8 cellular contexts compared by ENCODE assay signal in the genomic region with DNA sequence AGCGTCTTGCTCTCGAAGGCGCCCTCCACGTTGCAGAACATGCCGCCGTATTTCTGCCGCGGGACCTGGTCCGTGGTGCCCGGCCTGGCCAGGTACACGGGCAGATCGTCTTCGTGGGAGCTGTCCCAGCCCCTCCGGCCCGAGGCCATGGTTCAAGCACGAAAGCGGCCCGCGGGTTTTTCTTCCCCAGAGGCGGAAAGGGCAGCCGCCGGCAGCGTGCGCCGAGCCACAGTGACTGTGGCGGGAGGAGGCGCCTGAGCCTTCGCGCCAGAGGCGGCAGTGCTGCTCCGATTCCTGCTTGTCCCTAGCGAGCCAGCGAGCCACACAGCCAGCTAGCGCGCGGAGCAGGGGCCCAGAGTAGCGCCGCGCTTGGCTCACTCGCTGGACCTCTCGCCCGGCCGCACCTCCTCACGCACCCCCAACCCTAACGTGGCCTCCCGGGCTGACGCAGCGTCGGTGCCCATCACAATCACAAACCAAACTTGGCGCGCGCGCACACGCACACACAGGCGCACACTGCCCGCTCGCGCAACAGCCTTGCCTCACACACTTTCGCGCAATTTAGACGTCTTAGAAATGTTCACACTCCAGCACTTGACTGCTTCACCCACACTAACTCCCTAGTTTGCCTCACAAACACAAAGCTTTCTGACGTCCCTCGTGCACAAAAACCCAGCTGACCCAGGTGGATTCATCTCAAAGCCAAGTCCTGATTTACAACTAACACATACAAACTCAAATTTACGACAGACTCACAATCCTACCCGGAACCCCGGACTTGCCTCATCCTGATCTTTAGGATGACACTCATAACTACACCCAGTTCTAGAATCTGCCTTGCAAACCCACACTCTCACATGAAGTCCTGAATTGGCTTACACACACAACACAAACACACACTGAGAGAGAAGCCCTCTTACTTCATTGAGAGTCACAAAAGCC. TPM values are rescaled to one million over a fixed set of nuclear protein-coding genes. Genes with fewer than 3 reads are reported as not detected.
DNase-seq lines count a peak whose midpoint lies in the region; ATAC-seq and TF ChIP-seq lines count a peak whose summit lies in the region.

DPYSL3 (minus strand) TSS at position 359 of the 942 bp plus-strand sequence; CDS start at position 149, 210 bp downstream.

- H3K9ac ChIP-seq in SK-N-MC (ENCODE audit: insufficient read length), result peak within 1 kb of the TSS; percentile 90

- no peaks in the 10 kb centered on the region for H3K36me3 Mint-ChIP-seq in Caco-2 (ENCODE audit: insufficient read depth, unreplicated experiment)

- CTCF ChIA-PET in Caco-2 (lab: Charles Lee), result no interaction called here

- ATAC-seq in HG03432 (IDR thresholded peaks at IDR 0.05; ENCODE audit: unreplicated experiment), result peak; percentile 66
- ATAC-seq in GM21737 (IDR thresholded peaks at IDR 0.05; ENCODE audit: unreplicated experiment), result no peak

- intact Hi-C loops in Caco-2 (cut with micrococcal nuclease; ENCODE audit: unreplicated experiment) (no loop called here), esophagus muscularis mucosa (cut with DNase I) (loop anchor here (2.0 to 5.0 kb wide), 3 partner anchors 49 to 108 kb away; no protein-coding TSS in a partner anchor), tibial artery (cut with DNase I; ENCODE audit: low total_unique reads) (no loop called here)

- no peak for TF ChIP-seq EP300 in esophagus muscularis mucosa (IDR thresholded peaks at IDR 0.05)

- 2% methylated on average over 27 of the region's 66 CpGs for WGBS in esophagus muscularis mucosa
- WGBS in mesodermal cell (ENCODE audit: insufficient coverage in 2 of 2), 2 experiments, result 4 to 8% methylated on average over 49 to 56 of the region's 66 CpGs

- peaks cover 10% of the 10 kb centered on the region for H3K9me3 Mint-ChIP-seq in Caco-2 (ENCODE audit: unreplicated experiment)

- H3K4me1 Mint-ChIP-seq in Caco-2 (ENCODE audit: low read depth, unreplicated experiment), result peaks cover 7% of the 10 kb centered on the region

- H3K27me3 ChIP-seq in Caco-2 (replicated peaks; ENCODE audit: control insufficient read depth, insufficient read depth, low read length) (no peaks in the 10 kb centered on the region), esophagus muscularis mucosa (no peaks in the 10 kb centered on the region), tibial artery (no peaks in the 10 kb centered on the region)
- peaks cover 11% of the 10 kb centered on the region for H3K27me3 ChIP-seq in effector memory CD4-positive, alpha-beta T cell (replicated peaks; ENCODE audit: control insufficient read depth, insufficient read depth, low read length, poor library complexity, severe bottlenecking)

- POLR2A ChIA-PET in Caco-2 (lab: Charles Lee), result no interaction called here

- TF ChIP-seq POLR2A in esophagus muscularis mucosa (IDR thresholded peaks at IDR 0.05; ENCODE audit: low read depth), result no peak

- no peak within 1 kb of the TSS for H3K4me3 Mint-ChIP-seq in Caco-2 (ENCODE audit: unreplicated experiment)

- no peaks in the 10 kb centered on the region for H3K27me3 Mint-ChIP-seq in Caco-2 (ENCODE audit: insufficient read depth, unreplicated experiment)

- no peak for TF ChIP-seq CTCF in Caco-2 (IDR thresholded peaks at IDR 0.05; ENCODE audit: insufficient read depth in 1 of 2, low read depth in 1 of 2, low read length in 1 of 2, severe bottlenecking in 1 of 2, unreplicated experiment in 1 of 2)
- peak; percentile 33 to 58 (median 34) for TF ChIP-seq CTCF in esophagus muscularis mucosa (IDR thresholded peaks at IDR 0.05)
- TF ChIP-seq CTCF in tibial artery (IDR thresholded peaks at IDR 0.05), result peak; percentile 34 to 45

- no TSS peak for BruUV-seq in Caco-2 (replicated peaks; lab: Mats Ljungman, UMichigan)

- H3K27ac ChIP-seq in SK-N-MC (no peak within 1 kb of the TSS), esophagus muscularis mucosa (replicated peaks in 1 of 4) (peak within 1 kb of the TSS; percentile 90 to 98 (median 92)), mesodermal cell (ENCODE audit: low read depth, low read length, severe bottlenecking) (no peak within 1 kb of the TSS), tibial artery (peak within 1 kb of the TSS; percentile 76 to 79)
- H3K27ac ChIP-seq in effector memory CD4-positive, alpha-beta T cell (ENCODE audit: insufficient read depth, low read length, poor library complexity, severe bottlenecking), result no peak within 1 kb of the TSS

- H3K9me3 ChIP-seq in Caco-2 (no peaks in the 10 kb centered on the region), SK-N-MC (ENCODE audit: low read depth, low read length) (no peaks in the 10 kb centered on the region), esophagus muscularis mucosa (no peaks in the 10 kb centered on the region), mesodermal cell (ENCODE audit: control insufficient read depth, low read length) (no peaks in the 10 kb centered on the region), tibial artery (no peaks in the 10 kb centered on the region)
- H3K9me3 ChIP-seq in effector memory CD4-positive, alpha-beta T cell (ENCODE audit: control insufficient read depth, low read length), result no peaks in the 10 kb centered on the region

- H3K4me1 ChIP-seq in Caco-2 (peaks cover 12% of the 10 kb centered on the region; the same call in 1 of the 2 replicates), esophagus muscularis mucosa (peaks cover 4 to 34% (median 32%) of the 10 kb centered on the region in 4 donors), mesodermal cell (ENCODE audit: control insufficient read depth, insufficient read depth, low read length, poor library complexity, severe bottlenecking) (peaks cover 7% of the 10 kb centered on the region), tibial artery (peaks cover 0 to 19% (median 12%) of the 10 kb centered on the region in 4 donors)
- H3K4me1 ChIP-seq in effector memory CD4-positive, alpha-beta T cell (ENCODE audit: control insufficient read depth, insufficient read depth, low read length, poor library complexity, severe bottlenecking), result no peaks in the 10 kb centered on the region

- peak within 1 kb of the TSS; percentile 10 for H3K27ac Mint-ChIP-seq in Caco-2 (ENCODE audit: unreplicated experiment)

- no peaks in the 10 kb centered on the region for H3K36me3 ChIP-seq in Caco-2 (ENCODE audit: control insufficient read depth, insufficient read depth, low read length)
- no peaks in the 10 kb centered on the region for H3K36me3 ChIP-seq in SK-N-MC (ENCODE audit: insufficient read depth, low read length)
- H3K36me3 ChIP-seq in esophagus muscularis mucosa, result no peaks in the 10 kb centered on the region
- H3K36me3 ChIP-seq in mesodermal cell (ENCODE audit: control insufficient read depth, insufficient read depth, low read length), result no peaks in the 10 kb centered on the region
- no peaks in the 10 kb centered on the region for H3K36me3 ChIP-seq in tibial artery
- H3K36me3 ChIP-seq in effector memory CD4-positive, alpha-beta T cell (ENCODE audit: control insufficient read depth, insufficient read depth, low read length), result no peaks in the 10 kb centered on the region

- DNase-seq in Caco-2, result no peak
- no peak for DNase-seq in SK-N-MC (ENCODE audit: low read depth, low spot score)
- DNase-seq in esophagus muscularis mucosa (ENCODE audit: extremely low spot score), result peak; percentile 92
- DNase-seq in tibial artery, result peak; percentile 81 to 84
- no peak for DNase-seq in effector memory CD4-positive, alpha-beta T cell

- H3K4me3 ChIP-seq in Caco-2 (ENCODE audit: low read depth, low read length) (no peak within 1 kb of the TSS), SK-N-MC (peak within 1 kb of the TSS; percentile 99), esophagus muscularis mucosa (peak within 1 kb of the TSS; percentile 67 to 94 (median 86)), mesodermal cell (ENCODE audit: extremely low read depth, insufficient read depth, low read length, poor library complexity, severe bottlenecking) (peak within 1 kb of the TSS; percentile 63), tibial artery (peak within 1 kb of the TSS; percentile 70 to 83)
- H3K4me3 ChIP-seq in effector memory CD4-positive, alpha-beta T cell (ENCODE audit: insufficient read depth, low read depth, low read length, poor library complexity, severe bottlenecking), result no peak within 1 kb of the TSS

RNA-seq across cellular contexts. Expression of gene DPYSL3, which starts in this region (rescaled TPM):
- total RNA-seq in Caco-2 (2022) (106 and 109 TPM in 2 replicates), esophagus muscularis mucosa (100 to 1,000 TPM; 295 to 449 (median 378) TPM)
- 95.1 TPM for polyA plus RNA-seq in mesodermal cell (2013, experiment 1 of 2)
- 98.0 TPM for polyA plus RNA-seq in mesodermal cell (2013, experiment 2 of 2)

Comparison
In these comparisons a context has a peak if more than half of its experiments do, and no peak if none do; other contexts are left out.
1. DNase-seq: peak in esophagus muscularis mucosa (single experiment) and tibial artery (2 of 2); none in Caco-2 (0 of 2), SK-N-MC (single experiment) and effector memory CD4-positive, alpha-beta T cell (0 of 3).
2. H3K4me3 ChIP-seq: peak in SK-N-MC (single experiment), esophagus muscularis mucosa (4 of 4), mesodermal cell (single experiment) and tibial artery (2 of 2); none in Caco-2 (single experiment) and effector memory CD4-positive, alpha-beta T cell (single experiment).
3. CTCF ChIP-seq: peak in esophagus muscularis mucosa (3 of 3) and tibial artery (2 of 2); none in Caco-2 (0 of 2).
4. H3K27ac ChIP-seq: peak in esophagus muscularis mucosa (4 of 4) and tibial artery (2 of 2); none in SK-N-MC (single experiment), mesodermal cell (single experiment) and effector memory CD4-positive, alpha-beta T cell (single experiment).